22 cellular contexts compared by ENCODE assay signal in the genomic region with DNA sequence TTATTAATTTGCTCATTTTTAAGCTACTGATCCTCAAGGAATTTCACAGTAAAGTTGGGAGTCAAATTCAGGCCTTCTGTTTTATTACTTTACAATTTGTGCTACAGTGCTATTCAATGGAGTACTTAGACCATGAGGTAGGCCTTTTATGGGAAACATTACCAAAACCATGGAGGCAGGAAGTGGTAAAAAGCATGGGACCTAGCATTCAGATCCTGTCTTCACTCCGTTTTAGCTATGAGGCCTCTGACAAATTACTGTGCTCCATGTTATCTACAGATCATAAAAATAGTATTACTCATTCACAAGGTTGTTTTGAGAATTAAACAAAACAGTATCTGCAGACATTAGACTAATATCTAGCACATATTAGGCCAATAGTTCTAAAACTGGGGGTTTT.
"Had no signal": no experiment of that assay in that cellular context is flagged by ENCODE, and none has a peak within 500 bp of the region (broad histone marks: within the 10 kb centered on the region; RNA-seq: fewer than 3 reads in every experiment).

No MANE protein-coding gene starts in this region.

- H3K27ac ChIP-seq: coronary artery, esophagus muscularis mucosa, foreskin keratinocyte, tibial nerve, vagina had no signal

- H3K27me3 ChIP-seq: esophagus muscularis mucosa, foreskin keratinocyte, tibial nerve, vagina had no signal

- H3K4me3 ChIP-seq: coronary artery, esophagus muscularis mucosa, tibial nerve, vagina had no signal

- ATAC-seq: activated T-cell treated with anti-CD3 and anti-CD28 coated beads, Interleukin-2, amount 50 U/mL, for 4 hours; foreskin keratinocyte; natural killer cell treated with Interleukin-12 subunit alpha and Interleukin-12 subunit beta and Interleukin-15 and Interleukin-18, amount 100 ng/mL, for 72 hours; right cardiac atrium; WTC11 had no signal

- H3K9me3 ChIP-seq: esophagus muscularis mucosa, tibial nerve, vagina had no signal

- DNase-seq: activated CD4-positive, alpha-beta memory T cell treated with anti-CD3 and anti-CD28 coated beads, Interleukin-2, amount 10 ng/mL, durations not matched to agents 7 days and 5 days; activated CD4-positive, alpha-beta T cell treated with anti-CD3 and anti-CD28 coated beads for 4 hours; activated effector memory CD4-positive, alpha-beta T cell treated with anti-CD3 and anti-CD28 coated beads, Interleukin-2, amount 50 U/mL, for 16 hours; activated T-cell treated with anti-CD3 and anti-CD28 coated beads, Interleukin-2, amount 50 U/mL, for 4 hours; amniotic stem cell; foreskin keratinocyte; head of caudate nucleus; kidney glomerular epithelial cell; mesendoderm; occipital lobe; right cardiac atrium; small intestine; stimulated activated CD4-positive, alpha-beta T cell treated with anti-CD3 and anti-CD28 coated beads, Interleukin-4, amount 100 ng/mL, for 4 hours; stimulated activated CD8-positive, alpha-beta memory T cell treated with anti-CD3 and anti-CD28 coated beads, Interleukin-4, amount 100 ng/mL, for 48 hours; stimulated activated naive CD4-positive, alpha-beta T cell treated with Interleukin-2 at 50 U/mL for 16 hours; substantia nigra had no signal

- H3K4me1 ChIP-seq: foreskin keratinocyte, tibial nerve, vagina had no signal

- H3K36me3 ChIP-seq: esophagus muscularis mucosa, tibial nerve, vagina had no signal
